Comparison of ENCODE assay signal across 10 cellular contexts in genomic region chr20:22692119-22692475, GRCh38.
DNase-seq lines count a peak whose midpoint lies in the region; ATAC-seq, FAIRE-seq and TF ChIP-seq lines count a peak whose summit lies in the region.
"Had no signal": no experiment of that assay in that cellular context is flagged by ENCODE, and none has a peak within 500 bp of the region (broad histone marks: within the 10 kb centered on the region; RNA-seq: fewer than 3 reads in every experiment).

No MANE protein-coding gene starts in this region.

- H2BK15ac ChIP-seq in neuronal stem cell (ENCODE audit: low read length) = peak overlapping the region; percentile 57

- H3K79me1 ChIP-seq in neuronal stem cell (ENCODE audit: low read depth, low read length) = no peaks in the 10 kb centered on the region

- BruUV-seq in K562 (replicated peaks; lab: Mats Ljungman, UMichigan) = no TSS peak

- intact Hi-C loops in K562 (cut with micrococcal nuclease) (loop anchor here (10.0 kb wide), 2 partner anchors 93 to 543 kb away; no protein-coding TSS in a partner anchor), prostate gland (cut with DNase I) (loop anchor here (5.0 to 10.0 kb wide), 2 partner anchors 363 to 545 kb away; no protein-coding TSS in a partner anchor)

- H3K4me1 ChIP-seq in A549 (peaks cover 23% of the 10 kb centered on the region), HUES64 (ENCODE audit: insufficient read depth, low read length) (peaks cover 4% of the 10 kb centered on the region; the same call in 1 of the 2 replicates), K562 (replicated peaks in 1 of 2; ENCODE audit: control insufficient read depth in 2 of 2, insufficient read depth in 2 of 2, low read length in 2 of 2) (peaks cover 0 to 3% of the 10 kb centered on the region in 2 experiments; a peak in 3 of 5 replicates), neuronal stem cell (ENCODE audit: control insufficient read depth in 2 of 2, insufficient read depth in 1 of 2, low read depth in 1 of 2, low read length in 2 of 2) (peaks cover 0 to 4% of the 10 kb centered on the region in 2 donors), prostate gland (replicated peaks) (no peaks in the 10 kb centered on the region)
- H3K4me1 ChIP-seq: pancreas had no signal

- H3K23ac ChIP-seq in neuronal stem cell (ENCODE audit: low read depth, low read length, poor library complexity) = no peak overlapping the region

- H3K4ac ChIP-seq in neuronal stem cell (ENCODE audit: low read length) = peak overlapping the region; percentile 58

- no peak overlapping the region for H3K4me3 ChIP-seq in A549
- no peak overlapping the region for H3K4me3 ChIP-seq in HUES64 (ENCODE audit: low read length)
- H3K4me3 ChIP-seq in K562 = no peak overlapping the region
- no peak overlapping the region for H3K4me3 ChIP-seq in neuronal stem cell (ENCODE audit: low read length in 2 of 2)
- no peak overlapping the region for H3K4me3 ChIP-seq in prostate gland
- H3K4me3 ChIP-seq: pancreas had no signal

- POLR2A ChIA-PET in A549 (lab: Yijun Ruan, JAX) (interaction anchor here (0.6 to 3.5 kb wide), 12 partner anchors 25 to 666 kb away, joined by 3 to 31 read pairs (median 4); partner anchors contain the start of gene THBD), K562 (lab: Yijun Ruan, JAX) (interaction anchor here (0.6 to 0.7 kb wide), 2 partner anchors 345 to 350 kb away, joined by 3 read pairs; no protein-coding TSS in a partner anchor)

- H2BK12ac ChIP-seq in neuronal stem cell (ENCODE audit: low read length) = no peak overlapping the region

- ATAC-seq in A549 (peak; percentile 55 to 64), K562 (no peak), GM19324 (IDR thresholded peaks at IDR 0.05; ENCODE audit: low FRiP score, unreplicated experiment) (no peak)

- H3K79me2 ChIP-seq in K562 (ENCODE audit: control insufficient read depth, insufficient read depth, low read length) = no peaks in the 10 kb centered on the region

- no peak for TF ChIP-seq RAD21 in A549 (conservative IDR thresholded peaks at IDR 0.05 in 1 of 2, IDR thresholded peaks at IDR 0.05 in 1 of 2)
- TF ChIP-seq RAD21 in K562 (CRISPR knock-in tag; conservative IDR thresholded peaks at IDR 0.05 in 1 of 2, IDR thresholded peaks at IDR 0.05 in 1 of 2) = no peak

- no peak overlapping the region for H2BK120ac ChIP-seq in neuronal stem cell (ENCODE audit: low read depth, low read length)

- H2AFZ ChIP-seq in K562 (ENCODE audit: low read depth, low read length) = peak overlapping the region; percentile 94
- peak overlapping the region; percentile 83 for H2AFZ ChIP-seq in neuronal stem cell (ENCODE audit: low read length)

- H3K4me2 ChIP-seq in A549 (peak overlapping the region; percentile 61), K562 (ENCODE audit: insufficient read depth, low read length) (peak overlapping the region; percentile 66; the same call in 1 of the 2 replicates), neuronal stem cell (ENCODE audit: insufficient read depth, low read length, poor library complexity, severe bottlenecking) (no peak overlapping the region)

- 31% methylated on average over 4 of the region's 4 CpGs for WGBS in A549 (ENCODE audit: missing lambda C conversion rate)
- 92% methylated on average over 4 of the region's 4 CpGs for WGBS in HUES64
- 22% methylated on average over 3 of the region's 4 CpGs for WGBS in K562 (ENCODE audit: insufficient coverage, low coverage, missing lambda C conversion rate)
- WGBS in neuronal stem cell (ENCODE audit: extremely low coverage in 2 of 2, insufficient read length in 2 of 2, insufficient replicate concordance in 1 of 2), 2 donors = no CpG with 5 or more reads among the region's 4 CpGs
- 57% methylated on average over 4 of the region's 4 CpGs for WGBS in prostate gland

- H3K27me3 ChIP-seq in HUES64 (ENCODE audit: insufficient read depth, low read length) (peaks cover 5% of the 10 kb centered on the region; the same call in 1 of the 2 replicates), K562 (ENCODE audit: control insufficient read depth in 2 of 2, insufficient read depth in 2 of 2, low read length in 2 of 2) (no peaks in the 10 kb centered on the region; a peak in 1 of 5 replicates), neuronal stem cell (ENCODE audit: control insufficient read depth in 3 of 3, insufficient read depth in 3 of 3, low read depth in 1 of 3, low read length in 3 of 3) (no peaks in the 10 kb centered on the region), prostate gland (replicated peaks; ENCODE audit: insufficient read depth) (no peaks in the 10 kb centered on the region)

- TF ChIP-seq EP300 in A549 (IDR thresholded peaks at IDR 0.05) (no peak), K562 (IDR thresholded peaks at IDR 0.05; ENCODE audit: low read length) (no peak)

- in situ Hi-C loops in K562 (cut with MboI) = loop anchor here (5.0 kb wide), 1 partner anchor 640 kb away; no protein-coding TSS in a partner anchor

- no peak overlapping the region for H2AK5ac ChIP-seq in neuronal stem cell (ENCODE audit: low read depth, low read length)

- H3K9ac ChIP-seq in HUES64 (ENCODE audit: low read depth, low read length) (0 out of 2 replicates have a peak overlapping the region, but pooled peaks have one; percentile 6), K562 (ENCODE audit: insufficient read depth in 1 of 2, low read depth in 2 of 2, low read length in 2 of 2) (peak overlapping the region in 1 of 2 experiments; percentile 49; a peak in 1 of 4 replicates), neuronal stem cell (ENCODE audit: low read depth, low read length, poor library complexity) (no peak overlapping the region)

- no peak overlapping the region for H2BK5ac ChIP-seq in neuronal stem cell (ENCODE audit: low read length)

- H3K14ac ChIP-seq in neuronal stem cell (ENCODE audit: low read length) = no peak overlapping the region

- H3K9me1 ChIP-seq in K562 (ENCODE audit: control insufficient read depth, insufficient read depth, low read length) = no peaks in the 10 kb centered on the region

- H3K9me3 ChIP-seq in A549 (peaks cover 9% of the 10 kb centered on the region; the same call in 2 of the 3 replicates), HUES64 (ENCODE audit: insufficient read depth, low read depth, low read length) (0 out of 2 replicates have a peak, but pooled peaks cover 2% of the 10 kb centered on the region), K562 (replicated peaks; ENCODE audit: control insufficient read depth, insufficient read depth, low read depth, low read length) (no peaks in the 10 kb centered on the region), neuronal stem cell (replicated peaks in 1 of 2; ENCODE audit: control insufficient read depth in 2 of 2, insufficient read depth in 1 of 2, low read depth in 1 of 2, low read length in 2 of 2) (peaks cover 0 to 2% of the 10 kb centered on the region in 2 donors), prostate gland (no peaks in the 10 kb centered on the region)
- H3K9me3 ChIP-seq: pancreas had no signal

- no peak for TF ChIP-seq CTCF in A549 (IDR thresholded peaks at IDR 0.05)
- TF ChIP-seq CTCF in K562 (IDR thresholded peaks at IDR 0.05 in 2 of 3, conservative IDR thresholded peaks at IDR 0.05 in 1 of 3; ENCODE audit: insufficient read depth in 2 of 3, low read depth in 1 of 3, low read length in 3 of 3) = no peak
- TF ChIP-seq CTCF in prostate gland (IDR thresholded peaks at IDR 0.05) = no peak

- H3K36me3 ChIP-seq in HUES64 (ENCODE audit: insufficient read depth, low read length) (no peaks in the 10 kb centered on the region), K562 (ENCODE audit: control insufficient read depth, insufficient read depth, low read length) (no peaks in the 10 kb centered on the region), neuronal stem cell (replicated peaks in 1 of 2; ENCODE audit: control insufficient read depth in 2 of 2, insufficient read depth in 2 of 2, low read length in 2 of 2) (no peaks in the 10 kb centered on the region), prostate gland (no peaks in the 10 kb centered on the region)
- H3K36me3 ChIP-seq: pancreas had no signal

- FAIRE-seq in A549 (lab: Jason Lieb, UNC) (no peak), K562 (lab: Jason Lieb, UNC) (no peak)
- FAIRE-seq: pancreas had no signal

- H4K91ac ChIP-seq in neuronal stem cell (ENCODE audit: low read depth, low read length, poor library complexity) = peak overlapping the region; percentile 24

- H3K18ac ChIP-seq in neuronal stem cell (ENCODE audit: low read length) = peak overlapping the region; percentile 24

- no peak overlapping the region for H4K8ac ChIP-seq in neuronal stem cell (ENCODE audit: low read depth, low read length)

- CTCF ChIA-PET in A549 (lab: Yijun Ruan, JAX) = interaction anchor here (0.5 to 18.0 kb wide), 124 partner anchors 7 to 972 kb away, joined by 3 to 378 read pairs (median 5); partner anchors contain the start of genes NXT1 and THBD
- CTCF ChIA-PET in K562 (lab: Yijun Ruan, JAX; ENCODE audit: low intra/inter-chr PET ratio) = interaction anchor here (1.2 to 2.5 kb wide), 2 partner anchors 554 to 649 kb away, joined by 4 to 12 read pairs; no protein-coding TSS in a partner anchor

- DNase-seq in A549 (ENCODE audit: low read depth in 1 of 2, low spot score in 1 of 2) (no peak), K562 (ENCODE audit: extremely low read depth in 1 of 4, low spot score in 3 of 4) (no peak), neuronal stem cell (ENCODE audit: low spot score) (no peak), prostate gland (ENCODE audit: low spot score) (no peak), ecto neural progenitor cell (ENCODE audit: low spot score) (no peak)
- DNase-seq in stimulated activated CD8-positive, alpha-beta memory T cell treated with anti-CD3 and anti-CD28 coated beads, Interleukin-4, amount 100 ng/mL, for 48 hours = no peak
- DNase-seq: GOT3 had no signal

- H3K27ac ChIP-seq in A549 (peak overlapping the region; percentile 83 to 90), HUES64 (ENCODE audit: low read depth, low read length) (no peak overlapping the region), K562 (ENCODE audit: extremely low read depth, low read depth, low read length) (no peak overlapping the region; the same call in 2 of the 3 replicates), neuronal stem cell (replicated peaks; ENCODE audit: low read length) (no peak overlapping the region), prostate gland (no peak overlapping the region)
- H3K27ac ChIP-seq: pancreas had no signal

- H4K20me1 ChIP-seq in K562 (replicated peaks; ENCODE audit: control insufficient read depth, insufficient read depth, low read length) = no peaks in the 10 kb centered on the region

- TF ChIP-seq POLR2A in A549 (IDR thresholded peaks at IDR 0.05; ENCODE audit: low read length) (no peak), K562 (conservative IDR thresholded peaks at IDR 0.05) (no peak), prostate gland (IDR thresholded peaks at IDR 0.05) (no peak)

TF ChIP-seq in A549, 52 proteins besides CTCF, POLR2A, EP300 and RAD21 (continues in another document):
- no peak for TF ChIP-seq RARB (CRISPR knock-in tag; IDR thresholded peaks at IDR 0.05)
- no peak for TF ChIP-seq MAFK (IDR thresholded peaks at IDR 0.05; ENCODE audit: partially characterized antibody)
- TF ChIP-seq HOXA7 (CRISPR knock-in tag; IDR thresholded peaks at IDR 0.05) = no peak
- no peak for TF ChIP-seq CHD4 (IDR thresholded peaks at IDR 0.05; ENCODE audit: borderline replicate concordance)

TF ChIP-seq in K562, 482 proteins besides CTCF, POLR2A, EP300 and RAD21 (continues in another document):
- TF ChIP-seq SPI1 (IDR thresholded peaks at IDR 0.05; ENCODE audit: borderline replicate concordance, low read depth, low read length) (no peak), ZNF143 (CRISPR knock-in tag; IDR thresholded peaks at IDR 0.05) (no peak)

Comparison
In these comparisons a context has a peak if more than half of its experiments do, and no peak if none do; other contexts are left out.
1. ATAC-seq: peak in A549 (2 of 2); none in K562 (single experiment) and GM19324 (single experiment).
2. H3K27ac ChIP-seq: peak in A549 (2 of 2); none in HUES64 (single experiment), K562 (single experiment), neuronal stem cell (single experiment) and prostate gland (0 of 2).